10 cellular contexts compared by ENCODE assay signal in the genomic region with DNA sequence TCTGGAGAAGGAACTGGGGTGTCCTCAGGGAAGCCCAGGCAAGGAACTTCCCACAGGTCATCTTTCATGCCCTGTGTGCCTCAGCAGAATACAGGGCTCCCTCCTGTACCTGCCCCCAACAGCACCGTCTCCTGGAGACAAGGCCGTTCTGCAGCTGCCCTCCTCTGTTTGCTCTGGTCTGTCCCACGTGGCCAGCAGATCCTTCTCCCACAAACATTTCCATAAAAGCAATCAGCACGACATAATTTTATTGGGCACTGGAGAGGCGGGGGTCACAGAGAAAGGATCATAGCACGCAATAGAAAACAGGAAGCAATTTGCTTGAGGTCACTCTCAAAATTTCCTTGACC. TPM values are rescaled to one million over a fixed set of nuclear protein-coding genes. Genes with fewer than 3 reads are reported as not detected.
DNase-seq lines count a peak whose midpoint lies in the region; ATAC-seq and FAIRE-seq lines count a peak whose summit lies in the region.
"Had no signal": no experiment of that assay in that cellular context is flagged by ENCODE, and none has a peak within 500 bp of the region (broad histone marks: within the 10 kb centered on the region; RNA-seq: fewer than 3 reads in every experiment).

No MANE protein-coding gene starts in this region.

- intact Hi-C loops in activated CD4-positive, alpha-beta T cell treated with anti-CD3 and anti-CD28 coated beads, Interleukin-2, amount 10 ng/mL, durations not matched to agents 24 days and 14 days (cut with micrococcal nuclease), result loop anchor here (1.0 to 10.0 kb wide), 5 partner anchors 8 to 753 kb away; partner anchors contain the start of gene MEX3B

- peak overlapping the region; percentile 95 for H3K27ac Mint-ChIP-seq in activated CD4-positive, alpha-beta T cell treated with anti-CD3 and anti-CD28 coated beads, Interleukin-2, amount 10 ng/mL, durations not matched to agents 24 days and 14 days
- H3K27ac Mint-ChIP-seq in effector memory CD8-positive, alpha-beta T cell, result peak overlapping the region; percentile 98 to 99
- peak overlapping the region; percentile 98 for H3K27ac Mint-ChIP-seq in stimulated activated naive CD8-positive, alpha-beta T cell treated with anti-CD3 and anti-CD28 coated beads, Interleukin-15, Interleukin-2, amounts not matched to agents 100 ng/mL and 50 ng/mL, for 24 hours

- no peaks in the 10 kb centered on the region for H3K9me3 Mint-ChIP-seq in activated CD4-positive, alpha-beta T cell treated with anti-CD3 and anti-CD28 coated beads, Interleukin-2, amount 10 ng/mL, durations not matched to agents 24 days and 14 days
- no peaks in the 10 kb centered on the region for H3K9me3 Mint-ChIP-seq in effector memory CD8-positive, alpha-beta T cell
- H3K9me3 Mint-ChIP-seq in stimulated activated naive CD8-positive, alpha-beta T cell treated with anti-CD3 and anti-CD28 coated beads, Interleukin-15, Interleukin-2, amounts not matched to agents 100 ng/mL and 50 ng/mL, for 24 hours, result peaks cover 3% of the 10 kb centered on the region

- peaks cover 30% of the 10 kb centered on the region for H3K36me3 Mint-ChIP-seq in activated CD4-positive, alpha-beta T cell treated with anti-CD3 and anti-CD28 coated beads, Interleukin-2, amount 10 ng/mL, durations not matched to agents 24 days and 14 days (ENCODE audit: low read depth)
- peaks cover 39% of the 10 kb centered on the region for H3K36me3 Mint-ChIP-seq in effector memory CD8-positive, alpha-beta T cell (ENCODE audit: insufficient read depth)
- peaks cover 15% of the 10 kb centered on the region for H3K36me3 Mint-ChIP-seq in stimulated activated naive CD8-positive, alpha-beta T cell treated with anti-CD3 and anti-CD28 coated beads, Interleukin-15, Interleukin-2, amounts not matched to agents 100 ng/mL and 50 ng/mL, for 24 hours (ENCODE audit: low read depth)

- no peak for ATAC-seq in effector memory CD8-positive, alpha-beta T cell (replicated peaks)
- no peak for ATAC-seq in GM19455 (IDR thresholded peaks at IDR 0.05; ENCODE audit: unreplicated experiment)

- H3K27me3 Mint-ChIP-seq in activated CD4-positive, alpha-beta T cell treated with anti-CD3 and anti-CD28 coated beads, Interleukin-2, amount 10 ng/mL, durations not matched to agents 24 days and 14 days, result no peaks in the 10 kb centered on the region
- no peaks in the 10 kb centered on the region for H3K27me3 Mint-ChIP-seq in effector memory CD8-positive, alpha-beta T cell
- H3K27me3 Mint-ChIP-seq in stimulated activated naive CD8-positive, alpha-beta T cell treated with anti-CD3 and anti-CD28 coated beads, Interleukin-15, Interleukin-2, amounts not matched to agents 100 ng/mL and 50 ng/mL, for 24 hours, result no peaks in the 10 kb centered on the region

- H3K4me3 Mint-ChIP-seq in activated CD4-positive, alpha-beta T cell treated with anti-CD3 and anti-CD28 coated beads, Interleukin-2, amount 10 ng/mL, durations not matched to agents 24 days and 14 days, result peak overlapping the region; percentile 94
- H3K4me3 Mint-ChIP-seq in effector memory CD8-positive, alpha-beta T cell, result peak overlapping the region; percentile 99 to 100
- peak overlapping the region; percentile 99 for H3K4me3 Mint-ChIP-seq in stimulated activated naive CD8-positive, alpha-beta T cell treated with anti-CD3 and anti-CD28 coated beads, Interleukin-15, Interleukin-2, amounts not matched to agents 100 ng/mL and 50 ng/mL, for 24 hours

- peaks cover 75% of the 10 kb centered on the region for H3K4me1 Mint-ChIP-seq in activated CD4-positive, alpha-beta T cell treated with anti-CD3 and anti-CD28 coated beads, Interleukin-2, amount 10 ng/mL, durations not matched to agents 24 days and 14 days
- peaks cover 74 to 80% of the 10 kb centered on the region in 2 donors for H3K4me1 Mint-ChIP-seq in effector memory CD8-positive, alpha-beta T cell (ENCODE audit: low read depth in 2 of 2)
- H3K4me1 Mint-ChIP-seq in stimulated activated naive CD8-positive, alpha-beta T cell treated with anti-CD3 and anti-CD28 coated beads, Interleukin-15, Interleukin-2, amounts not matched to agents 100 ng/mL and 50 ng/mL, for 24 hours (ENCODE audit: low read depth), result peaks cover 96% of the 10 kb centered on the region

- DNase-seq in activated CD4-positive, alpha-beta T cell treated with anti-CD3 and anti-CD28 coated beads, Interleukin-2, amount 10 ng/mL, durations not matched to agents 24 days and 14 days, result no peak
- no peak for DNase-seq in activated CD4-positive, alpha-beta T cell treated with anti-CD3 and anti-CD28 coated beads for 1 hour
- DNase-seq in NCI-H146 (lab: John Stamatoyannopoulos, UW) (peak; percentile 65), HTR-8/SVneo (ENCODE audit: insufficient read length, low spot score) (no peak), KG1 (lab: John Stamatoyannopoulos, UW) (no peak)
- DNase-seq in effector memory CD8-positive, alpha-beta T cell, result no peak
- DNase-seq: ACHN had no signal

- no peak for FAIRE-seq in HTR-8/SVneo (lab: Jason Lieb, UNC)
- FAIRE-seq: endothelial cell of umbilical vein had no signal

RNA-seq across cellular contexts. Expression of gene STARD5, which starts 29.5 kb away (rescaled TPM):
- 4.6 and 5.8 TPM in 2 replicates for total RNA-seq in activated CD4-positive, alpha-beta T cell treated with anti-CD3 and anti-CD28 coated beads, Interleukin-2, amount 10 ng/mL, durations not matched to agents 24 days and 14 days
